1 cellular context compared by ENCODE assay signal in the genomic region with DNA sequence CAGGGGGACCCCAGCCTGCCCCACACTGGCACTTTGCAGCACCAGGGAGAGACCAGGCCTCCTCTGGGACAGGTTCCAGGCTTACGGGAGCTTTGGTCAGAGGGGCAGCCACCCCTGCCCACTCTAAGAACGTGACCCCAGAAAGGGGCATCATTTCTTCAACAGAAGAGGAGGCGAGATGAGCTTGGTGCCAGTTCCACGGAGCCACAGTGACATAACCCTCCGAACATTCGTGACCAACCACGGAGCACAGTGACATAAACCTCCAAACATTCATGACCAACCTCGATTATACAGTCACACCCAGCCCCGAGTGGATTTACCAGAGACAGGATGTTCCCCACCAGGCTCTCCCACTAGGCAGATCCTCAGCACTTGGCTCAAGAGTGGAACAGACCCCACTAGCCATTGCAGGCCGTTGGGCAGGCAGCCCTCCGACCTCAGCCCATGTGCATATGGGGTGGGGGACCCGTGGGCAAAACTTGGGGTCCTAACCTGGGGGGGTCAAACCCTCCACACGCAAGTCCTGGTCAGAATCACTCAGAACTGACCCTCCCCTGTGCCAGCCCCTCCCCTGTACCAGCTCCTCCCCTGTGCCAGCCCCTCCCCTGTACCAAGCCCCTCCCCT.
TF ChIP-seq lines count a peak whose summit lies in the region.

No MANE protein-coding gene starts in this region.

TF ChIP-seq in IMR-90, 13 proteins besides CTCF, POLR2A, EP300 and RAD21 (continued from another document):
- TF ChIP-seq MAFK (IDR thresholded peaks at IDR 0.05; ENCODE audit: low read depth, low read length): no peak
